1 cellular context compared by ENCODE assay signal in genomic region chr3:44198265-44198956, GRCh38.
TF ChIP-seq lines count a peak whose summit lies in the region.

No MANE protein-coding gene starts in this region.

TF ChIP-seq in K562, 482 proteins besides CTCF, POLR2A, EP300 and RAD21 (continued from another document):
- TF ChIP-seq PRPF4 (IDR thresholded peaks at IDR 0.05; ENCODE audit: insufficient read depth, low read depth, low read length, poor library complexity, severe bottlenecking) (no peak), CC2D1A (IDR thresholded peaks at IDR 0.05) (peak; percentile 45; the same call in 1 of the 2 replicates), E2F3 (CRISPR knock-in tag; IDR thresholded peaks at IDR 0.05) (no peak), EGR1 (conservative IDR thresholded peaks at IDR 0.05) (peak; percentile 96), IRF1 (CRISPR knock-in tag; IDR thresholded peaks at IDR 0.05; ENCODE audit: borderline replicate concordance) (no peak), TEAD2 (tag; IDR thresholded peaks at IDR 0.05) (0 out of 2 replicates have a peak, but pooled peaks have one; percentile 33), SMC3 (conservative IDR thresholded peaks at IDR 0.05; ENCODE audit: insufficient read depth, low read depth, low read length) (peak; percentile 80), MTA1 (IDR thresholded peaks at IDR 0.05; ENCODE audit: borderline replicate concordance) (no peak), DEAF1 (CRISPR knock-in tag; IDR thresholded peaks at IDR 0.05) (peak; percentile 84), SP2 (IDR thresholded peaks at IDR 0.05; ENCODE audit: extremely low read depth, low read depth, low read length, poor library complexity, severe bottlenecking) (no peak)
- TF ChIP-seq, protein P1, sequence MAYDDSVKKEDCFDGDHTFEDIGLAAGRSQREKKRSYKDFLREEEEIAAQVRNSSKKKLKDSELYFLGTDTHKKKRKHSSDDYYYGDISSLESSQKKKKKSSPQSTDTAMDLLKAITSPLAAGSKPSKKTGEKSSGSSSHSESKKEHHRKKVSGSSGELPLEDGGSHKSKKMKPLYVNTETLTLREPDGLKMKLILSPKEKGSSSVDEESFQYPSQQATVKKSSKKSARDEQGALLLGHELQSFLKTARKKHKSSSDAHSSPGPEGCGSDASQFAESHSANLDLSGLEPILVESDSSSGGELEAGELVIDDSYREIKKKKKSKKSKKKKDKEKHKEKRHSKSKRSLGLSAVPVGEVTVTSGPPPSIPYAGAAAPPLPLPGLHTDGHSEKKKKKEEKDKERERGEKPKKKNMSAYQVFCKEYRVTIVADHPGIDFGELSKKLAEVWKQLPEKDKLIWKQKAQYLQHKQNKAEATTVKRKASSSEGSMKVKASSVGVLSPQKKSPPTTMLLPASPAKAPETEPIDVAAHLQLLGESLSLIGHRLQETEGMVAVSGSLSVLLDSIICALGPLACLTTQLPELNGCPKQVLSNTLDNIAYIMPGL (CRISPR knock-in tag; IDR thresholded peaks at IDR 0.05) = no peak
